11 cellular contexts compared by ENCODE assay signal in genomic region chr7:130420943-130421578, GRCh38. TPM values are rescaled to one million over a fixed set of nuclear protein-coding genes. Genes with fewer than 3 reads are reported as not detected.
DNase-seq lines count a peak whose midpoint lies in the region; ATAC-seq and TF ChIP-seq lines count a peak whose summit lies in the region.
"Had no signal": no experiment of that assay in that cellular context is flagged by ENCODE, and none has a peak within 500 bp of the region (broad histone marks: within the 10 kb centered on the region; RNA-seq: fewer than 3 reads in every experiment).

No MANE protein-coding gene starts in this region.

- no peak overlapping the region for H3K4me3 ChIP-seq in ovary

- intact Hi-C loops in ovary (cut with DNase I) (no loop called here), Calu3 (cut with micrococcal nuclease; ENCODE audit: unreplicated experiment) (no loop called here)

- H3K36me3 Mint-ChIP-seq in activated T-cell treated with anti-CD3 and anti-CD28 coated beads, Interleukin-2, amount 50 U/mL, for 24 hours (ENCODE audit: low read depth), result peaks cover 2% of the 10 kb centered on the region
- peaks cover 4% of the 10 kb centered on the region for H3K36me3 Mint-ChIP-seq in activated T-cell treated with anti-CD3 and anti-CD28 coated beads, Interleukin-2, amount 50 U/mL, for 4 hours (ENCODE audit: insufficient read depth)
- peaks cover 42% of the 10 kb centered on the region for H3K36me3 Mint-ChIP-seq in activated CD8-positive, alpha-beta T cell treated with anti-CD3 and anti-CD28 coated beads, Interleukin-2, amount 10 ng/mL, durations not matched to agents 7 days and 5 days (ENCODE audit: low read depth)
- no peaks in the 10 kb centered on the region for H3K36me3 Mint-ChIP-seq in Calu3 (ENCODE audit: insufficient read depth, unreplicated experiment)

- 71 to 89% (median 73%) methylated on average over 4 of the region's 4 CpGs for WGBS in ovary, 3 donors

- H3K4me3 Mint-ChIP-seq in activated T-cell treated with anti-CD3 and anti-CD28 coated beads, Interleukin-2, amount 50 U/mL, for 24 hours, result no peak overlapping the region
- H3K4me3 Mint-ChIP-seq in activated T-cell treated with anti-CD3 and anti-CD28 coated beads, Interleukin-2, amount 50 U/mL, for 4 hours, result no peak overlapping the region
- no peak overlapping the region for H3K4me3 Mint-ChIP-seq in activated CD8-positive, alpha-beta T cell treated with anti-CD3 and anti-CD28 coated beads, Interleukin-2, amount 10 ng/mL, durations not matched to agents 7 days and 5 days
- H3K4me3 Mint-ChIP-seq in Calu3 (ENCODE audit: low read depth, unreplicated experiment), result no peak overlapping the region

- H3K4me1 ChIP-seq in ovary (ENCODE audit: insufficient read depth), result peaks cover 2% of the 10 kb centered on the region

- TF ChIP-seq CTCF in ovary (IDR thresholded peaks at IDR 0.05), result no peak
- no peak for TF ChIP-seq CTCF in Calu3 (IDR thresholded peaks at IDR 0.05; ENCODE audit: unreplicated experiment)

- H3K9me3 Mint-ChIP-seq in activated T-cell treated with anti-CD3 and anti-CD28 coated beads, Interleukin-2, amount 50 U/mL, for 24 hours, result no peaks in the 10 kb centered on the region
- no peaks in the 10 kb centered on the region for H3K9me3 Mint-ChIP-seq in activated T-cell treated with anti-CD3 and anti-CD28 coated beads, Interleukin-2, amount 50 U/mL, for 4 hours
- H3K9me3 Mint-ChIP-seq in activated CD8-positive, alpha-beta T cell treated with anti-CD3 and anti-CD28 coated beads, Interleukin-2, amount 10 ng/mL, durations not matched to agents 7 days and 5 days (ENCODE audit: insufficient read depth), result no peaks in the 10 kb centered on the region
- no peaks in the 10 kb centered on the region for H3K9me3 Mint-ChIP-seq in Calu3 (ENCODE audit: low read depth, unreplicated experiment)

- no peak for TF ChIP-seq EP300 in ovary (IDR thresholded peaks at IDR 0.05)

- H3K27ac ChIP-seq in substantia nigra (ENCODE audit: low read depth, low read length, poor library complexity, severe bottlenecking), result peak overlapping the region; percentile 66
- no peak overlapping the region for H3K27ac ChIP-seq in ovary

- H3K27me3 ChIP-seq in ovary, result no peaks in the 10 kb centered on the region

- CTCF ChIA-PET in activated CD8-positive, alpha-beta T cell treated with anti-CD3 and anti-CD28 coated beads, Interleukin-2, amount 10 ng/mL, durations not matched to agents 7 days and 5 days (lab: Charles Lee), result interaction anchor here (1.4 kb wide), 1 partner anchor 10 kb away, joined by 3 read pairs; no protein-coding TSS in a partner anchor
- CTCF ChIA-PET in Calu3 (lab: Charles Lee), result no interaction called here

- H3K9me3 ChIP-seq in ovary, result no peaks in the 10 kb centered on the region

- BruUV-seq in Calu3 (replicated peaks; lab: Mats Ljungman, UMichigan), result no TSS peak

- no peak for DNase-seq in activated T-cell treated with anti-CD3 and anti-CD28 coated beads, Interleukin-2, amount 50 U/mL, for 24 hours
- DNase-seq in activated T-cell treated with anti-CD3 and anti-CD28 coated beads, Interleukin-2, amount 50 U/mL, for 4 hours, result no peak
- no peak for DNase-seq in activated CD8-positive, alpha-beta T cell treated with anti-CD3 and anti-CD28 coated beads, Interleukin-2, amount 10 ng/mL, durations not matched to agents 7 days and 5 days
- DNase-seq in iris pigment epithelial cell (ENCODE audit: low read depth) (peak; percentile 45), substantia nigra (lab: John Stamatoyannopoulos, UW) (no peak), ovary (no peak), T-helper 9 cell (no peak), Calu3 (no peak)
- DNase-seq: activated effector memory CD4-positive, alpha-beta T cell treated with Interleukin-2 at 50 U/mL for 16 hours; effector memory CD4-positive, alpha-beta T cell had no signal

- TF ChIP-seq POLR2A in ovary (IDR thresholded peaks at IDR 0.05), result no peak

- peak overlapping the region; percentile 83 for H3K27ac Mint-ChIP-seq in activated T-cell treated with anti-CD3 and anti-CD28 coated beads, Interleukin-2, amount 50 U/mL, for 24 hours
- peak overlapping the region; percentile 71 for H3K27ac Mint-ChIP-seq in activated CD8-positive, alpha-beta T cell treated with anti-CD3 and anti-CD28 coated beads, Interleukin-2, amount 10 ng/mL, durations not matched to agents 7 days and 5 days
- no peak overlapping the region for H3K27ac Mint-ChIP-seq in Calu3 (ENCODE audit: unreplicated experiment)

- H3K36me3 ChIP-seq in ovary, result no peaks in the 10 kb centered on the region

- ATAC-seq in activated T-cell treated with anti-CD3 and anti-CD28 coated beads, Interleukin-2, amount 50 U/mL, for 4 hours, result no peak
- no peak for ATAC-seq in activated CD8-positive, alpha-beta T cell treated with anti-CD3 and anti-CD28 coated beads, Interleukin-2, amount 10 ng/mL, durations not matched to agents 7 days and 5 days

- POLR2A ChIA-PET in activated CD8-positive, alpha-beta T cell treated with anti-CD3 and anti-CD28 coated beads, Interleukin-2, amount 10 ng/mL, durations not matched to agents 7 days and 5 days (lab: Charles Lee), result no interaction called here

- no peaks in the 10 kb centered on the region for H3K27me3 Mint-ChIP-seq in activated T-cell treated with anti-CD3 and anti-CD28 coated beads, Interleukin-2, amount 50 U/mL, for 24 hours
- H3K27me3 Mint-ChIP-seq in activated T-cell treated with anti-CD3 and anti-CD28 coated beads, Interleukin-2, amount 50 U/mL, for 4 hours (ENCODE audit: low read depth), result no peaks in the 10 kb centered on the region
- H3K27me3 Mint-ChIP-seq in activated CD8-positive, alpha-beta T cell treated with anti-CD3 and anti-CD28 coated beads, Interleukin-2, amount 10 ng/mL, durations not matched to agents 7 days and 5 days (ENCODE audit: low read depth), result no peaks in the 10 kb centered on the region
- no peaks in the 10 kb centered on the region for H3K27me3 Mint-ChIP-seq in Calu3 (ENCODE audit: unreplicated experiment)

- peaks cover 77% of the 10 kb centered on the region for H3K4me1 Mint-ChIP-seq in activated T-cell treated with anti-CD3 and anti-CD28 coated beads, Interleukin-2, amount 50 U/mL, for 24 hours (ENCODE audit: low read depth)
- H3K4me1 Mint-ChIP-seq in activated T-cell treated with anti-CD3 and anti-CD28 coated beads, Interleukin-2, amount 50 U/mL, for 4 hours (ENCODE audit: low read depth), result peaks cover 56% of the 10 kb centered on the region
- H3K4me1 Mint-ChIP-seq in activated CD8-positive, alpha-beta T cell treated with anti-CD3 and anti-CD28 coated beads, Interleukin-2, amount 10 ng/mL, durations not matched to agents 7 days and 5 days (ENCODE audit: low read depth), result peaks cover 69% of the 10 kb centered on the region
- H3K4me1 Mint-ChIP-seq in Calu3 (ENCODE audit: low read depth, unreplicated experiment), result peaks cover 7% of the 10 kb centered on the region

RNA-seq across cellular contexts. Expression of gene CEP41, which starts 19.8 kb away (rescaled TPM):
- total RNA-seq in activated T-cell treated with anti-CD3 and anti-CD28 coated beads, Interleukin-2, amount 50 U/mL, for 4 hours, result 10 to 100 TPM in 2 of 3 donors, 1 to 10 TPM in 1; 9.5 to 13.9 (median 13.2) TPM
- total RNA-seq in activated CD8-positive, alpha-beta T cell treated with anti-CD3 and anti-CD28 coated beads, Interleukin-2, amount 10 ng/mL, durations not matched to agents 7 days and 5 days, result 10 to 100 TPM; 27.6 to 31.1 TPM
- total RNA-seq in ovary (10 to 100 TPM in 5 of 7 donors, 1 to 10 TPM in 2; 1.8 to 21.3 (median 10.5) TPM), Calu3 (2022) (21.6 and 22.4 TPM in 2 replicates)
- 10 to 100 TPM in 1 of 2 donors, 1 to 10 TPM in 1; 4.7 to 15.3 TPM for polyA plus RNA-seq in ovary
- total RNA-seq: G401 had no signal

RNA-seq across cellular contexts. Expression of gene CPA1, which starts 40.8 kb away (rescaled TPM):
- 10 to 100 TPM in 1 of 3 donors, 1 to 10 TPM in 2; 4.9 to 11.6 (median 7.4) TPM for total RNA-seq in activated T-cell treated with anti-CD3 and anti-CD28 coated beads, Interleukin-2, amount 50 U/mL, for 4 hours
- not detected for total RNA-seq in activated CD8-positive, alpha-beta T cell treated with anti-CD3 and anti-CD28 coated beads, Interleukin-2, amount 10 ng/mL, durations not matched to agents 7 days and 5 days
- 10 to 100 TPM in 2 of 7 donors, 1 to 10 TPM in 3, not detected in 2; 1.3 to 32.4 (median 5.5) TPM for total RNA-seq in ovary
- polyA plus RNA-seq in ovary, result under 1 TPM; 0.31 to 0.35 TPM
- not detected in 2 replicates for total RNA-seq in Calu3 (2022)
- total RNA-seq: G401 had no signal
